In the genomic region with DNA sequence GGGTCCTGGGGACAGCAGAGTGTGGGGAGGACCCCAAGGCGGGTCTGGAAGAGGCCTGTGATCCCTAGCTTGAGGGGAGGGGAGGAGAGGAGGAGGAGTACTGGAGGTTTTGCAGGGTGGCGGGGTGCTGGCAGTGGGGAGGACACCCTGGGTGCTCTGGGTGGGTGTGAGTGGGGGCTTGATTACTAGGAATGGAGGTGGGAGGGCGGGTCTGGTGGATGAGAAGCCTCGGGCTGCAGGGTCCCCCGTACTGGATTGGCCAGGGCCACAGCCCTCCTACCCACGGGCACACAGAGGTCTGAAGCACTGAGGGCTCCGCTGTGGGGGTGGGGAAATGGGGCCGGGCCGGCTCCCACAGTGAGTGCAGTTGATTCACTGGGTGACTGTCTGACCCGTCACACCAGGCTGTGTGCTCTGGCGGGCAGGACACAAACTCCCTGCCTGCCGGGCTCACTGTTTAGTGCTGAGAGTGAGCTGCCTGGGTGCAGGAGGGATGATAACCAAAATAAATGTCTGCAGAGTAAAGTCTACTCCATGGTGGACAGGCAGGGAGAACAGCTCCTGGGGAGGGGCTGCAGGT, we compare ENCODE assay signal across 22 cellular contexts.
"Had no signal": no experiment of that assay in that cellular context is flagged by ENCODE, and none has a peak within 500 bp of the region (broad histone marks: within the 10 kb centered on the region; RNA-seq: fewer than 3 reads in every experiment).

No MANE protein-coding gene starts in this region.

- H3K27me3 ChIP-seq: testis had no signal

- DNase-seq: activated CD4-positive, alpha-beta T cell treated with anti-CD3 and anti-CD28 coated beads for 1 hour; activated CD4-positive, alpha-beta T cell treated with anti-CD3 and anti-CD28 coated beads, Interleukin-2, amount 50 U/mL, for 48 hours; activated naive CD4-positive, alpha-beta T cell treated with anti-CD3 and anti-CD28 coated beads, Interleukin-2, amount 10 ng/mL, durations not matched to agents 7 days and 5 days; activated T-cell treated with anti-CD3 and anti-CD28 coated beads, Interleukin-2, amount 50 U/mL, for 24 hours; amygdala; central memory CD4-positive, alpha-beta T cell; islet precursor cell; mucosa of descending colon; natural killer cell; occipital lobe; stimulated activated CD4-positive, alpha-beta T cell treated with anti-CD3 and anti-CD28 coated beads, Interleukin-4, amount 100 ng/mL, for 1 hour; stomach; T-cell; T-helper 9 cell; testis had no signal

- H3K4me3 Mint-ChIP-seq: activated naive CD4-positive, alpha-beta T cell treated with anti-CD3 and anti-CD28 coated beads, Interleukin-2, amount 10 ng/mL, durations not matched to agents 7 days and 5 days; activated T-cell treated with anti-CD3 and anti-CD28 coated beads, Interleukin-2, amount 50 U/mL, for 24 hours; brain; natural killer cell had no signal

- ATAC-seq: mucosa of descending colon had no signal

- H3K27ac ChIP-seq: coronary artery, esophagus muscularis mucosa, right atrium auricular region, stomach, testis, upper lobe of left lung had no signal

- H3K4me1 ChIP-seq: testis had no signal

- H3K36me3 ChIP-seq: esophagus muscularis mucosa, right atrium auricular region, stomach, upper lobe of left lung had no signal

- H3K9me3 Mint-ChIP-seq: activated naive CD4-positive, alpha-beta T cell treated with anti-CD3 and anti-CD28 coated beads, Interleukin-2, amount 10 ng/mL, durations not matched to agents 7 days and 5 days; activated T-cell treated with anti-CD3 and anti-CD28 coated beads, Interleukin-2, amount 50 U/mL, for 24 hours; natural killer cell; T-cell had no signal

- H3K4me3 ChIP-seq: lung, mucosa of descending colon, upper lobe of left lung had no signal

- H3K36me3 Mint-ChIP-seq: natural killer cell had no signal

- H3K27ac Mint-ChIP-seq: activated naive CD4-positive, alpha-beta T cell treated with anti-CD3 and anti-CD28 coated beads, Interleukin-2, amount 10 ng/mL, durations not matched to agents 7 days and 5 days; activated T-cell treated with anti-CD3 and anti-CD28 coated beads, Interleukin-2, amount 50 U/mL, for 24 hours; brain; natural killer cell; progenitor cell of endocrine pancreas; T-cell had no signal

- H3K9me3 ChIP-seq: esophagus muscularis mucosa, mucosa of descending colon, right atrium auricular region, stomach, testis, upper lobe of left lung had no signal

- H3K4me1 Mint-ChIP-seq: activated naive CD4-positive, alpha-beta T cell treated with anti-CD3 and anti-CD28 coated beads, Interleukin-2, amount 10 ng/mL, durations not matched to agents 7 days and 5 days had no signal
